9 cellular contexts compared by ENCODE assay signal in the genomic region with DNA sequence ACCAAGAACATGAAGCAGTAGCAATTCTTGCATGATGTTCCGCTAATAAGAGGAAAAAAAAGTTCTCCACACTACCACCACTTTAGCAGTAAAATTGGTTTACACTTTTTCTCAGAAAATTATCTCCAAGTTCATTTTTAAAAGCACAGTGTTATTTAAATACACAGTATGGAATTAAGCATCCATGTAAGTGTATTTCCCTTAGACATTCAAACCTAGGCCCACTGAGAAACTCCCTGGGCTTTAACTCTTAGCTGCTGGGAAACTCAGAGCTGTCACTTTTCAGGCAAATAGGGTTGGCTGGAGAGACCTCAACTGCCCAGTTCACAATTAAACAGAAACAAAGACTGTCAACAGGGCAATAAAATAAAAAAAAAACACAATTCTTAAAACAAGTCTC. TPM values are rescaled to one million over a fixed set of nuclear protein-coding genes. Genes with fewer than 3 reads are reported as not detected.
DNase-seq lines count a peak whose midpoint lies in the region; ATAC-seq and TF ChIP-seq lines count a peak whose summit lies in the region.
"Had no signal": no experiment of that assay in that cellular context is flagged by ENCODE, and none has a peak within 500 bp of the region (broad histone marks: within the 10 kb centered on the region; RNA-seq: fewer than 3 reads in every experiment).

No MANE protein-coding gene starts in this region.

- no peaks in the 10 kb centered on the region for H3K9me3 ChIP-seq in endodermal cell (ENCODE audit: control insufficient read depth, low read length)

- intact Hi-C loops in CD14-positive monocyte (cut with micrococcal nuclease): loop anchor here in 1 of 2 donors (10.0 kb wide), 1 partner anchor 184 kb away; no protein-coding TSS in a partner anchor

- H3K27ac ChIP-seq in endodermal cell (ENCODE audit: low read depth, low read length): no peak overlapping the region

- H3K4me1 ChIP-seq in endodermal cell (ENCODE audit: control insufficient read depth, insufficient read depth, low read length): peaks cover 4% of the 10 kb centered on the region

- peak overlapping the region; percentile 84 for H3K4me3 ChIP-seq in NB4 (ENCODE audit: low read depth, low read length)
- peak overlapping the region; percentile 89 for H3K4me3 ChIP-seq in endodermal cell (ENCODE audit: low read length)

- 91% methylated on average over 1 of the region's 1 CpG; no CpG with 5 or more reads in 1 of the 2 experiments for WGBS in endodermal cell (ENCODE audit: insufficient coverage in 1 of 2, insufficient read length in 1 of 2), 2 experiments

- H3K36me3 ChIP-seq in endodermal cell (ENCODE audit: control insufficient read depth, insufficient read depth, low read length): no peaks in the 10 kb centered on the region

- H3K4me3 Mint-ChIP-seq in CD14-positive monocyte (peak overlapping the region; percentile 97 to 100), endodermal cell (peak overlapping the region; percentile 93), osteocyte (ENCODE audit: unreplicated experiment) (peak overlapping the region; percentile 96)
- no peak overlapping the region for H3K4me3 Mint-ChIP-seq in stimulated activated naive B cell treated with anti-CD40 and anti-IgM and Interleukin-4, amounts not matched to agents 10 μg/mL and 1 μg/mL and 100 μg/mL, for 72 hours

- no peak for TF ChIP-seq CTCF in CD14-positive monocyte (IDR thresholded peaks at IDR 0.05)
- no peak for TF ChIP-seq CTCF in NB4 (IDR thresholded peaks at IDR 0.05; ENCODE audit: low read depth, low read length)
- no peak for TF ChIP-seq CTCF in endodermal cell (conservative IDR thresholded peaks at IDR 0.05)
- TF ChIP-seq CTCF in osteocyte (IDR thresholded peaks at IDR 0.05): no peak

- no peak for DNase-seq in CD14-positive monocyte (ENCODE audit: low spot score)
- peak; percentile 18 for DNase-seq in NB4 (ENCODE audit: low read depth)
- no peak for DNase-seq in endodermal cell
- DNase-seq in osteocyte (ENCODE audit: extremely low spot score, unreplicated experiment): no peak
- no peak for DNase-seq in SW 1271 (lab: John Stamatoyannopoulos, UW)
- no peak for DNase-seq in hippocampal formation (lab: John Stamatoyannopoulos, UW)
- no peak for DNase-seq in stimulated activated naive B cell treated with anti-CD40 and anti-IgM and Interleukin-4, amounts not matched to agents 10 μg/mL and 1 μg/mL and 100 μg/mL, for 72 hours
- DNase-seq: NK-92 treated with Interleukin-12 subunit alpha and Interleukin-12 subunit beta, amount 100 ng/mL, for 24 hours had no signal

- H3K9me3 Mint-ChIP-seq in CD14-positive monocyte (peaks cover 0 to 6% (median 0%) of the 10 kb centered on the region in 7 donors), endodermal cell (no peaks in the 10 kb centered on the region), osteocyte (ENCODE audit: unreplicated experiment) (no peaks in the 10 kb centered on the region)
- no peaks in the 10 kb centered on the region for H3K9me3 Mint-ChIP-seq in stimulated activated naive B cell treated with anti-CD40 and anti-IgM and Interleukin-4, amounts not matched to agents 10 μg/mL and 1 μg/mL and 100 μg/mL, for 72 hours

- H3K36me3 Mint-ChIP-seq in CD14-positive monocyte: no peaks in the 10 kb centered on the region
- H3K36me3 Mint-ChIP-seq in endodermal cell (ENCODE audit: low read depth): no peaks in the 10 kb centered on the region
- H3K36me3 Mint-ChIP-seq in osteocyte (ENCODE audit: unreplicated experiment): no peaks in the 10 kb centered on the region
- no peaks in the 10 kb centered on the region for H3K36me3 Mint-ChIP-seq in stimulated activated naive B cell treated with anti-CD40 and anti-IgM and Interleukin-4, amounts not matched to agents 10 μg/mL and 1 μg/mL and 100 μg/mL, for 72 hours

- H3K27ac Mint-ChIP-seq in CD14-positive monocyte (peak overlapping the region; percentile 76 to 97 (median 92)), endodermal cell (no peak overlapping the region), osteocyte (ENCODE audit: unreplicated experiment) (peak overlapping the region; percentile 92)
- no peak overlapping the region for H3K27ac Mint-ChIP-seq in stimulated activated naive B cell treated with anti-CD40 and anti-IgM and Interleukin-4, amounts not matched to agents 10 μg/mL and 1 μg/mL and 100 μg/mL, for 72 hours

- no peak for TF ChIP-seq POLR2A in NB4 (IDR thresholded peaks at IDR 0.05; ENCODE audit: extremely low read depth, insufficient read length)

- ATAC-seq in stimulated activated naive B cell treated with anti-CD40 and anti-IgM and Interleukin-4, amounts not matched to agents 10 μg/mL and 1 μg/mL and 100 μg/mL, for 72 hours (replicated peaks): no peak
- ATAC-seq in GM21515 (IDR thresholded peaks at IDR 0.05; ENCODE audit: unreplicated experiment): no peak

- H3K9ac ChIP-seq in endodermal cell (ENCODE audit: extremely low read depth, low read length, poor library complexity, severe bottlenecking): peak overlapping the region; percentile 30

- H3K27me3 Mint-ChIP-seq in CD14-positive monocyte (ENCODE audit: low read depth in 3 of 3) (no peaks in the 10 kb centered on the region), endodermal cell (ENCODE audit: insufficient read depth) (no peaks in the 10 kb centered on the region), osteocyte (ENCODE audit: unreplicated experiment) (no peaks in the 10 kb centered on the region)
- H3K27me3 Mint-ChIP-seq in stimulated activated naive B cell treated with anti-CD40 and anti-IgM and Interleukin-4, amounts not matched to agents 10 μg/mL and 1 μg/mL and 100 μg/mL, for 72 hours: peaks cover 47 to 48% of the 10 kb centered on the region in 2 donors

- H3K4me1 Mint-ChIP-seq in CD14-positive monocyte (peaks cover 73% of the 10 kb centered on the region), endodermal cell (peaks cover 36% of the 10 kb centered on the region), osteocyte (ENCODE audit: unreplicated experiment) (peaks cover 60% of the 10 kb centered on the region)
- H3K4me1 Mint-ChIP-seq in stimulated activated naive B cell treated with anti-CD40 and anti-IgM and Interleukin-4, amounts not matched to agents 10 μg/mL and 1 μg/mL and 100 μg/mL, for 72 hours: peaks cover 16 to 26% of the 10 kb centered on the region in 2 donors

- no peaks in the 10 kb centered on the region for H3K27me3 ChIP-seq in endodermal cell (ENCODE audit: control insufficient read depth, insufficient read depth, low read length, poor library complexity, severe bottlenecking)

RNA-seq across cellular contexts. Expression of a gene that starts 2.7 kb away (rescaled TPM):
- 1 to 10 TPM; 8.3 to 9.6 TPM for polyA plus RNA-seq in CD14-positive monocyte
- total RNA-seq in endodermal cell (10 to 100 TPM; 46.0 to 57.6 TPM), osteocyte (65.9 and 71.2 TPM in 2 replicates)
- polyA plus RNA-seq in endodermal cell (2013, experiment 1 of 2): 28.8 TPM
- polyA plus RNA-seq in endodermal cell (2013, experiment 2 of 2): 32.1 TPM

Comparison
In these comparisons a context has a peak if more than half of its experiments do, and no peak if none do; other contexts are left out.
1. H3K27ac Mint-ChIP-seq: peak in CD14-positive monocyte (7 of 7) and osteocyte (single experiment); none in endodermal cell (single experiment) and stimulated activated naive B cell treated with anti-CD40 and anti-IgM and Interleukin-4, amounts not matched to agents 10 μg/mL and 1 μg/mL and 100 μg/mL, for 72 hours (single experiment).
2. H3K4me3 Mint-ChIP-seq: peak in CD14-positive monocyte (2 of 2), endodermal cell (single experiment) and osteocyte (single experiment); none in stimulated activated naive B cell treated with anti-CD40 and anti-IgM and Interleukin-4, amounts not matched to agents 10 μg/mL and 1 μg/mL and 100 μg/mL, for 72 hours (0 of 2).